2 cellular contexts compared by ENCODE assay signal in the genomic region with DNA sequence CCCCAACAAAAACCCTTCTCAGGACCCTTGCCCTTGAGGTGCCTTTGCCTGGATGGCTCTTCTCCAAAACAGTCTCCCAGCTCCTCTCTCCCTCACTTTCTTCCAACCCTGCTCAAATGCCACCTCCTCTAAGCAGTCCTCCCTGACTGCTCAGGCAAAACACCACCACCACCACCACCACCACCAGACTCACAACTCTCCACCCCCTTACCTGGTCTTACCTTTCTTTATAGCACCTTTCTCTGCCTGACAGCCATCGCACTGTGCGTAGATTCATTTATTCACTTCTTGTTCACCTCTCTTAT.
A peak's percentile ranks its signal among the peaks of the same experiment; 100 is the strongest.
TF ChIP-seq lines count a peak whose summit lies in the region.

No MANE protein-coding gene starts in this region.

TF ChIP-seq in A549, 52 proteins besides CTCF, POLR2A, EP300 and RAD21 (continued from another document):
- no peak for TF ChIP-seq MAZ (IDR thresholded peaks at IDR 0.05; ENCODE audit: borderline replicate concordance, low read depth, low read length)
- TF ChIP-seq, protein P1, sequence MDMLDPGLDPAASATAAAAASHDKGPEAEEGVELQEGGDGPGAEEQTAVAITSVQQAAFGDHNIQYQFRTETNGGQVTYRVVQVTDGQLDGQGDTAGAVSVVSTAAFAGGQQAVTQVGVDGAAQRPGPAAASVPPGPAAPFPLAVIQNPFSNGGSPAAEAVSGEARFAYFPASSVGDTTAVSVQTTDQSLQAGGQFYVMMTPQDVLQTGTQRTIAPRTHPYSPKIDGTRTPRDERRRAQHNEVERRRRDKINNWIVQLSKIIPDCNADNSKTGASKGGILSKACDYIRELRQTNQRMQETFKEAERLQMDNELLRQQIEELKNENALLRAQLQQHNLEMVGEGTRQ (IDR thresholded peaks at IDR 0.05): no peak

TF ChIP-seq in K562, 482 proteins besides CTCF, POLR2A, EP300 and RAD21 (continued from another document):
- TF ChIP-seq HLTF (IDR thresholded peaks at IDR 0.05) (no peak), ZFP36 (IDR thresholded peaks at IDR 0.05; ENCODE audit: low read depth, low read length, partially characterized antibody) (peak; percentile 58), DDX20 (tag; IDR thresholded peaks at IDR 0.05; ENCODE audit: low read depth) (no peak)
TF ChIP-seq in K562: peak in this region for 1.
